ENCODE assay signal across 1 cellular context in genomic region chr6:44431118-44431725, GRCh38.
TF ChIP-seq lines count a peak whose summit lies in the region.

No MANE protein-coding gene starts in this region.

TF ChIP-seq in H1, 55 proteins besides CTCF, POLR2A, EP300 and RAD21 (continued from another document):
- TF ChIP-seq HDAC6 (IDR thresholded peaks at IDR 0.05; ENCODE audit: low read depth, low read length) (no peak), KDM5A (IDR thresholded peaks at IDR 0.05; ENCODE audit: low read length) (no peak), CHD1 (IDR thresholded peaks at IDR 0.05; ENCODE audit: low read depth, low read length) (no peak), KDM4A (IDR thresholded peaks at IDR 0.05; ENCODE audit: low read depth, low read length, severe bottlenecking) (no peak), BRCA1 (IDR thresholded peaks at IDR 0.05; ENCODE audit: low read depth, low read length) (no peak), ATF2 (IDR thresholded peaks at IDR 0.05; ENCODE audit: low read length) (no peak), CEBPB (IDR thresholded peaks at IDR 0.05; ENCODE audit: low read depth, low read length) (no peak)
